In the genomic region with DNA sequence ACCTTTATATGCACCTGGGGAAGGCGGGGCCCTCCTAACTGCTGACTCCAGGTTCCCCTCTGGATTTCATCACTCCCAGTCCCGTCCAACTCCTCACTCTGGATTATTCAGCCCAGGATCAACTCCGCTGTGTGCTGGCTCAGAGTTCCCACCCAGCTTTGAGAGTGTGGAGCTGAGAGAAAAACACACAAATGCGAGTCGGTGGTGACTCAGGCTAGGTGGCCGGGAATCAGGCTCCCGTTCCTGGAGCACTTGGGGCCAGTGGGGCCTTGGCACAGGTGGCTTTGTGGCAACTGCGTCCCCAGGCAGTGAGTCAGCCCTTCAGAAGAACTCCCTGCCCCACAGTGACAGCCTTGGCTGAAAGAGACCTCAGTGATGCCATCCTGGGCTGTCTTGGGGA, we compare ENCODE assay signal across 7 cellular contexts.
DNase-seq lines count a peak whose midpoint lies in the region; ATAC-seq and TF ChIP-seq lines count a peak whose summit lies in the region.
"Not testable (repeated sequence)": the region's sequence is repeated elsewhere in the genome, so short reads cannot be mapped to it uniquely, and the experiment has no call there.

No MANE protein-coding gene starts in this region.

- H3K36me3 Mint-ChIP-seq in chondrocyte (ENCODE audit: low read depth): not testable (repeated sequence)

- not testable (repeated sequence) for TF ChIP-seq POLR2A in HCT116 (IDR thresholded peaks at IDR 0.05; ENCODE audit: borderline replicate concordance, extremely low read depth, insufficient read depth, insufficient read length); stomach (IDR thresholded peaks at IDR 0.05)

- TF ChIP-seq CTCF in HCT116 (IDR thresholded peaks at IDR 0.05 in 2 of 3, conservative IDR thresholded peaks at IDR 0.05 in 1 of 3; ENCODE audit: borderline replicate concordance in 1 of 3, insufficient read depth in 1 of 3, low read depth in 2 of 3, low read length in 2 of 3); RWPE2 (IDR thresholded peaks at IDR 0.05; ENCODE audit: poor library complexity, severe bottlenecking); chondrocyte (IDR thresholded peaks at IDR 0.05); lower lobe of right lung (IDR thresholded peaks at IDR 0.05); stomach (IDR thresholded peaks at IDR 0.05): not testable (repeated sequence)

- not testable (repeated sequence) for H3K27me3 ChIP-seq in HCT116 (ENCODE audit: insufficient read depth, low read length); RWPE2 (ENCODE audit: insufficient read depth, poor library complexity, severe bottlenecking); lower lobe of right lung (ENCODE audit: low read depth); stomach

- not testable (repeated sequence) for DNase-seq in HCT116 (ENCODE audit: low read depth, low spot score); RWPE2 (ENCODE audit: low spot score); left lobe of liver (ENCODE audit: low spot score); lower lobe of right lung; sciatic nerve (ENCODE audit: low spot score)
- peak; percentile 53 for DNase-seq in chondrocyte (ENCODE audit: low spot score)
- peak; percentile 40 for DNase-seq in stomach

- intact Hi-C loops in HCT116 (cut with micrococcal nuclease); lower lobe of right lung (cut with DNase I); sciatic nerve (cut with DNase I); stomach (cut with DNase I; ENCODE audit: low total_unique reads): not testable (repeated sequence)

- H3K9ac ChIP-seq in HCT116 (ENCODE audit: low read length): not testable (repeated sequence)

- H3K79me2 ChIP-seq in HCT116 (ENCODE audit: insufficient read depth, low read length): not testable (repeated sequence)

- H3K27me3 Mint-ChIP-seq in chondrocyte (ENCODE audit: low read depth): not testable (repeated sequence)

- TF ChIP-seq RAD21 in HCT116 (IDR thresholded peaks at IDR 0.05; ENCODE audit: low read depth): not testable (repeated sequence)

- not testable (repeated sequence) for H2AFZ ChIP-seq in HCT116 (ENCODE audit: low read depth, low read length, poor library complexity, severe bottlenecking)

- RAD21 ChIA-PET in HCT116 (lab: Charles Lee; ENCODE audit: low non-redundant PET in 1 of 2, low total read pairs in 2 of 2, uncharacterized antibody in 2 of 2, unreplicated experiment in 2 of 2): not testable (repeated sequence)

- POLR2A ChIA-PET in HCT116 (lab: Charles Lee): not testable (repeated sequence)

- CTCF ChIA-PET in HCT116 (lab: Charles Lee): not testable (repeated sequence)

- not testable (repeated sequence) for TF ChIP-seq EP300 in stomach (IDR thresholded peaks at IDR 0.05)

- H3K4me1 ChIP-seq in HCT116 (ENCODE audit: control insufficient read depth in 1 of 2, insufficient read depth in 2 of 2, low read length in 2 of 2); RWPE2 (ENCODE audit: insufficient read depth, poor library complexity, severe bottlenecking); lower lobe of right lung; stomach: not testable (repeated sequence)

- H3K4me1 Mint-ChIP-seq in chondrocyte (ENCODE audit: low read depth): not testable (repeated sequence)

- H3K36me3 ChIP-seq in HCT116 (ENCODE audit: control insufficient read depth in 1 of 2, insufficient read depth in 2 of 2, low read length in 2 of 2); RWPE2 (ENCODE audit: low read depth); lower lobe of right lung; stomach: not testable (repeated sequence)

- H3K27ac Mint-ChIP-seq in chondrocyte (ENCODE audit: unreplicated experiment): not testable (repeated sequence)

- not testable (repeated sequence) for H3K9me2 ChIP-seq in HCT116 (ENCODE audit: insufficient read depth)

- not testable (repeated sequence) for H3K9me3 ChIP-seq in HCT116 (ENCODE audit: control insufficient read depth in 1 of 2, insufficient read depth in 1 of 2, low read depth in 1 of 2, low read length in 2 of 2); RWPE2 (ENCODE audit: severe bottlenecking); lower lobe of right lung; stomach

- not testable (repeated sequence) for BruUV-seq in HCT116 (replicated peaks; lab: Mats Ljungman, UMichigan)

- not testable (repeated sequence) for H3K4me2 ChIP-seq in HCT116 (ENCODE audit: low read length)

- not testable (repeated sequence) for H3K27ac ChIP-seq in HCT116 (ENCODE audit: low read depth, low read length); RWPE2 (ENCODE audit: poor library complexity, severe bottlenecking); lower lobe of right lung; stomach

- H3K9me3 Mint-ChIP-seq in chondrocyte (ENCODE audit: low read depth): not testable (repeated sequence)

- H4K20me1 ChIP-seq in HCT116 (ENCODE audit: insufficient read depth): not testable (repeated sequence)

- not testable (repeated sequence) for H3K4me3 ChIP-seq in HCT116 (replicated peaks in 1 of 2; ENCODE audit: low read depth in 1 of 2, low read length in 2 of 2); RWPE2 (ENCODE audit: severe bottlenecking); lower lobe of right lung; stomach

- WGBS in stomach, 5 donors: 23 to 49% (median 39%) methylated on average over 4 to 5 of the region's 8 CpGs; no CpG with 5 or more reads in 1 of the 5 donors

- not testable (repeated sequence) for H3K4me3 Mint-ChIP-seq in chondrocyte (ENCODE audit: unreplicated experiment)

- ATAC-seq in HCT116 (peak; percentile 79), RWPE2 (ENCODE audit: low read depth) (peak; percentile 85), left lobe of liver (peak; percentile 63), lower lobe of right lung (peak; percentile 89 to 90), sciatic nerve (peak; percentile 42)
